ENCODE assay signal across 8 cellular contexts in genomic region chr6:75748743-75749538, GRCh38. TPM values are rescaled to one million over a fixed set of nuclear protein-coding genes. Genes with fewer than 3 reads are reported as not detected.
DNase-seq lines count a peak whose midpoint lies in the region; ATAC-seq and TF ChIP-seq lines count a peak whose summit lies in the region.

Gene MYO6 (plus strand): TSS chr6:75749239. CDS start chr6:75817548, 68,309 bp downstream.

- H3K9me3 ChIP-seq in endodermal cell (ENCODE audit: control insufficient read depth, low read length), result no peaks in the 10 kb centered on the region
- no peaks in the 10 kb centered on the region for H3K9me3 ChIP-seq in mesenchymal stem cell (ENCODE audit: control insufficient read depth, low read length)

- peak in 4 of 6 experiments; percentile 7 to 58 (median 14) for DNase-seq in stimulated activated naive CD4-positive, alpha-beta T cell (lab: John Stamatoyannopoulos, UW)
- no peak for DNase-seq in stimulated activated naive CD4-positive, alpha-beta T cell treated with Interleukin-2 at 50 U/mL for 16 hours (lab: John Stamatoyannopoulos, UW)
- DNase-seq in NCI-H2196 treated with DMSO at 0.1 percent for 48 hours (lab: John Stamatoyannopoulos, UW; ENCODE audit: unreplicated experiment), result peak; percentile 55
- DNase-seq in activated CD8-positive, alpha-beta memory T cell treated with anti-CD3 and anti-CD28 coated beads for 24 hours, result peak; percentile 74
- peak; percentile 93 for DNase-seq in endodermal cell
- peak; percentile 68 for DNase-seq in mesenchymal stem cell
- DNase-seq in stimulated activated CD8-positive, alpha-beta memory T cell treated with anti-CD3 and anti-CD28 coated beads, Interleukin-4, amount 100 ng/mL, for 48 hours, result peak; percentile 51

- H3K4me3 ChIP-seq in endodermal cell (ENCODE audit: low read length) (peak within 1 kb of the TSS; percentile 98), mesenchymal stem cell (ENCODE audit: insufficient read depth in 1 of 2, low read depth in 1 of 2, low read length in 2 of 2) (peak within 1 kb of the TSS; percentile 100)

- H3K79me1 ChIP-seq in mesenchymal stem cell (replicated peaks; ENCODE audit: low read length, poor library complexity, severe bottlenecking), result peaks cover 4% of the 10 kb centered on the region

- peaks cover 6% of the 10 kb centered on the region for H3K4me1 Mint-ChIP-seq in endodermal cell

- 0% methylated on average over 10 to 97 of the region's 97 CpGs for WGBS in endodermal cell (ENCODE audit: insufficient coverage in 1 of 2, insufficient read length in 1 of 2), 2 experiments
- 2% methylated on average over 85 of the region's 97 CpGs for WGBS in mesenchymal stem cell

- peak within 1 kb of the TSS; percentile 96 for H3K4me2 ChIP-seq in mesenchymal stem cell (ENCODE audit: low read length, poor library complexity, severe bottlenecking)

- peak within 1 kb of the TSS; percentile 87 for H2AFZ ChIP-seq in mesenchymal stem cell (ENCODE audit: low read depth, low read length)

- H3K23ac ChIP-seq in mesenchymal stem cell (ENCODE audit: low read length in 2 of 2), result peak within 1 kb of the TSS; percentile 67 to 100

- H3K27ac ChIP-seq in endodermal cell (ENCODE audit: low read depth, low read length), result peak within 1 kb of the TSS; percentile 61
- peak within 1 kb of the TSS; percentile 77 for H3K27ac ChIP-seq in mesenchymal stem cell (ENCODE audit: low read length, poor library complexity, severe bottlenecking)

- H3K36me3 ChIP-seq in endodermal cell (ENCODE audit: control insufficient read depth, insufficient read depth, low read length), result peaks cover 5% of the 10 kb centered on the region
- no peaks in the 10 kb centered on the region for H3K36me3 ChIP-seq in mesenchymal stem cell (ENCODE audit: control insufficient read depth in 1 of 2, insufficient read depth in 2 of 2, low read depth in 1 of 2, low read length in 2 of 2)

- H4K8ac ChIP-seq in mesenchymal stem cell (ENCODE audit: low read length), result peak within 1 kb of the TSS; percentile 89

- H3K4me1 ChIP-seq in endodermal cell (ENCODE audit: control insufficient read depth, insufficient read depth, low read length), result no peaks in the 10 kb centered on the region
- peaks cover 9% of the 10 kb centered on the region for H3K4me1 ChIP-seq in mesenchymal stem cell (ENCODE audit: control insufficient read depth, insufficient read depth, low read depth, low read length)

- peak within 1 kb of the TSS; percentile 82 for H2BK15ac ChIP-seq in mesenchymal stem cell (ENCODE audit: low read depth, poor library complexity, severe bottlenecking)

- peak within 1 kb of the TSS; percentile 1 to 100 for H3K14ac ChIP-seq in mesenchymal stem cell (ENCODE audit: low read length in 2 of 2)

- TF ChIP-seq CTCF in endodermal cell (conservative IDR thresholded peaks at IDR 0.05), result no peak

- H2BK12ac ChIP-seq in mesenchymal stem cell (ENCODE audit: low read length in 2 of 2), result peak within 1 kb of the TSS; percentile 63 to 97

- no peak within 1 kb of the TSS for H2AK5ac ChIP-seq in mesenchymal stem cell (ENCODE audit: low read length, severe bottlenecking)

- peak within 1 kb of the TSS; percentile 96 for H4K91ac ChIP-seq in mesenchymal stem cell (ENCODE audit: low read length)

- H2BK120ac ChIP-seq in mesenchymal stem cell (ENCODE audit: low read depth, low read length), result peak within 1 kb of the TSS; percentile 93

- peaks cover 8% of the 10 kb centered on the region for H3K27me3 Mint-ChIP-seq in endodermal cell (ENCODE audit: insufficient read depth)

- H3K36me3 Mint-ChIP-seq in endodermal cell (ENCODE audit: low read depth), result no peaks in the 10 kb centered on the region

- peak within 1 kb of the TSS; percentile 98 for H3K9ac ChIP-seq in endodermal cell (ENCODE audit: extremely low read depth, low read length, poor library complexity, severe bottlenecking)
- H3K9ac ChIP-seq in mesenchymal stem cell (ENCODE audit: low read length), result peak within 1 kb of the TSS; percentile 98

- peaks cover 12% of the 10 kb centered on the region for H3K27me3 ChIP-seq in endodermal cell (ENCODE audit: control insufficient read depth, insufficient read depth, low read length, poor library complexity, severe bottlenecking)
- peaks cover 0 to 2% of the 10 kb centered on the region in 2 experiments for H3K27me3 ChIP-seq in mesenchymal stem cell (ENCODE audit: control insufficient read depth in 1 of 2, insufficient read depth in 1 of 2, low read length in 2 of 2)

- peak within 1 kb of the TSS; percentile 45 for H2BK5ac ChIP-seq in mesenchymal stem cell (ENCODE audit: low read depth, low read length, poor library complexity, severe bottlenecking)

- H3K4ac ChIP-seq in mesenchymal stem cell (ENCODE audit: low read depth in 1 of 2, low read length in 2 of 2), result peak within 1 kb of the TSS; percentile 82 to 99

- no peaks in the 10 kb centered on the region for H3K9me3 Mint-ChIP-seq in endodermal cell

- peak within 1 kb of the TSS; percentile 81 for H3K4me3 Mint-ChIP-seq in endodermal cell

- H3K18ac ChIP-seq in mesenchymal stem cell (ENCODE audit: low read depth in 1 of 2, low read length in 2 of 2), result peak within 1 kb of the TSS; percentile 98 to 99

- H3K27ac Mint-ChIP-seq in endodermal cell, result peak within 1 kb of the TSS; percentile 97

- ATAC-seq in HG02884 (IDR thresholded peaks at IDR 0.05; ENCODE audit: unreplicated experiment), result peak; percentile 77

RNA-seq across cellular contexts. Expression of gene MYO6, which starts in this region (rescaled TPM):
- total RNA-seq in endodermal cell, result 10 to 100 TPM; 58.7 to 89.9 TPM
- polyA plus RNA-seq in endodermal cell (2013, experiment 1 of 2), result 21.2 TPM
- 21.9 TPM for polyA plus RNA-seq in endodermal cell (2013, experiment 2 of 2)
- 60.7 TPM for polyA plus RNA-seq in mesenchymal stem cell (2013, experiment 1 of 2)
- polyA plus RNA-seq in mesenchymal stem cell (2013, experiment 2 of 2), result 60.0 TPM
